In the genomic region with DNA sequence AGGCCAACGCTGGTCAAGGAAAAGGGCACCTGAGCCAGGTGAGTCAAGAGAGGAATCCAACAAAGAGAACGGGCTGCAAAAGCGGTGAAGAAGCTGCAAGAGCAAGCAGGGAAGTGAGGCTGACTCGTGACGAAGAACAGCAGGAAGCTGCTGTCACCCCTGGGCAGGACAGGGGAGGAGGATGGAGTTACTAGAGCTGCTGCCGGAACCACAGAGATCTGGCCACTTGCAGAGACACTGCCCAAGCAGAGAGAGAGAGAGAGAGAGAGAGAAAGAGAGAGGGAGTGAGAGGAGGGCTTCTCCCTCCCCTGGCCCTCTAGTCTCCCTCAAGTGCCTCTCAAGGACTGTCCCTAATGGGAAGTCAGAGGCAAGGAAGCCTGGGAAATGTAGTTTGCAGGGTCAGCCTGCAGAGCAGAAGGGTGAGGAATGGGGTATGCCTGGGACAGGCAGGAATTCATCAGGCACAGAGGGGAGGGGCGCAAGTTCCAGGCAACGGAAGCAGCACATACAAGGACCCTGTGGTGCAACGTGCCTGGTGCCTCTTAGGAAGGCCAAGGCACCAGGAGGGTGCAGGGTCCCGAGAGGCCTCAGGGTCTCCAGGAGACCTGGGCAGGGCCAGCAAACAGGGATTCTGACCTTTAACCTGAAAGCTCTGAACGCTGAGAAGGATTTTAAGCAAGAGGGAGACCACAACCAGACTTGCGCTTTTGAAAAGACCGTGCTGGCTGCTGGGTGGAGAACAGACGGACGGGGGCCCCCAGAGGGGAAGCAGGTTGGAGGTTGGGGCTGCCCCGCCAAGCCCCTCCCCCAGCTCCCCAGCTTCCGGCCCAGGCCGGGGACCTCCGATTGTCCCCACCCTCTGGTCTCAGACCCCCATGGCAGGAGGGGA, we compare ENCODE assay signal across 9 cellular contexts. TPM values are rescaled to one million over a fixed set of nuclear protein-coding genes. Genes with fewer than 3 reads are reported as not detected.
DNase-seq lines count a peak whose midpoint lies in the region; ATAC-seq and TF ChIP-seq lines count a peak whose summit lies in the region.
"Had no signal": no experiment of that assay in that cellular context is flagged by ENCODE, and none has a peak within 500 bp of the region (broad histone marks: within the 10 kb centered on the region; RNA-seq: fewer than 3 reads in every experiment).

No MANE protein-coding gene starts in this region.

- peaks cover 0 to 24% (median 0%) of the 10 kb centered on the region in 4 donors for H3K4me1 ChIP-seq in Peyer's patch

- H3K27me3 ChIP-seq in Peyer's patch, result no peaks in the 10 kb centered on the region

- H3K36me3 ChIP-seq in Peyer's patch, result no peaks in the 10 kb centered on the region

- no peaks in the 10 kb centered on the region for H3K9me3 ChIP-seq in Peyer's patch

- DNase-seq in NCI-H1694 treated with DMSO at 0.1 percent for 48 hours (lab: John Stamatoyannopoulos, UW), result peak; percentile 34
- DNase-seq in NCI-H1694 (lab: John Stamatoyannopoulos, UW), result no peak
- DNase-seq in Peyer's patch, result no peak
- DNase-seq in Right ventricle myocardium superior, result no peak
- DNase-seq in sciatic nerve (ENCODE audit: low spot score), result no peak
- DNase-seq in mucosa of gallbladder (ENCODE audit: low spot score), result no peak
- DNase-seq in COR-L47 (lab: John Stamatoyannopoulos, UW), result no peak

- intact Hi-C loops in Right ventricle myocardium superior (cut with DNase I) (no loop called here), sciatic nerve (cut with DNase I) (no loop called here)

- no peak for TF ChIP-seq POLR2A in Peyer's patch (IDR thresholded peaks at IDR 0.05)

- peak overlapping the region in 3 of 4 donors; percentile 44 to 55 (median 47) for H3K27ac ChIP-seq in Peyer's patch
- H3K27ac ChIP-seq: VCaP had no signal

- ATAC-seq in Right ventricle myocardium superior (ENCODE audit: poor library complexity) (peak; percentile 45), sciatic nerve (peak; percentile 6), GM21723 (IDR thresholded peaks at IDR 0.05; ENCODE audit: unreplicated experiment) (no peak)

- TF ChIP-seq CTCF in Peyer's patch (IDR thresholded peaks at IDR 0.05), result no peak

- H3K4me3 ChIP-seq in Peyer's patch, result peak overlapping the region in 1 of 4 donors; percentile 6

RNA-seq across cellular contexts. Expression of gene CIBAR2, which starts 45.8 kb away (rescaled TPM):
- not detected for total RNA-seq in Peyer's patch
- total RNA-seq in Right ventricle myocardium superior, result not detected
- total RNA-seq in sciatic nerve, result not detected
- total RNA-seq in mucosa of gallbladder, result not detected
